In the genomic region with DNA sequence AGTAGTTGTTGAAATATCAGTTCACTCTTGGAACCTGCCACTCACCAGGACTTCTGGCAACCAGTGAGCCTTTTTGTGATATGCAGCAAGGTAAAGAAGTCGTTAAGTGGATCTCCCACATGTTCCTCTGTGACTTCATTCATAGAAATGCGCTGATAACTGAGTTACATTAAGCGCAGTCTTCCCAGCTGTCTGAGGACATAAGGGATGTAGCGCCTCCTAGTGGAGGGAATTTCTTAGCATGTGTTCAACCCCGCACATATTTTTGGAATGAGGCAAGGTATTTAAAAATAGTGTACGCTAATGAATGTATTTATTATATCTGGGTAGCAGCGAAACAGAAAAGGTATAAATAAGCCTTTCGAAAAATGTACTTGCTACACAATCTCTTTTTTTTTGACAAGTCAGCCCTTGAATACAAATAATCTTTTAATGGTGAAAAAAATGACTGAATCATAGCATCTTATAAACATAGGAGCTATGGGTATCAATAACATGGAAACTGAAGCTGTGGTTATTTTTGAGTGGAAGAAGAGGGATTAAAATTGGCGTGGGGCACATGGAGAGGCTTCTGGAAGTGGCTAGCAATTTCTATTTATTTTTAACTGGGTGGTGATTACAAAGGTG, we compare ENCODE assay signal across 8 cellular contexts. TPM values are rescaled to one million over a fixed set of nuclear protein-coding genes. Genes with fewer than 3 reads are reported as not detected.
DNase-seq lines count a peak whose midpoint lies in the region; ATAC-seq and TF ChIP-seq lines count a peak whose summit lies in the region.

No MANE protein-coding gene starts in this region.

- CTCF ChIA-PET in AG04449 (lab: Yijun Ruan, JAX) = interaction anchor here (0.7 to 7.4 kb wide), 43 partner anchors 9 to 366 kb away, joined by 3 to 78 read pairs (median 4); no protein-coding TSS in a partner anchor

- DNase-seq in AG04449 (ENCODE audit: low read depth, low spot score) (peak; percentile 90), NCI-H226 (peak; percentile 91), fibroblast of villous mesenchyme (ENCODE audit: low read depth) (peak; percentile 96), non-pigmented ciliary epithelial cell (ENCODE audit: low read depth) (peak; percentile 96), DMS79 (lab: John Stamatoyannopoulos, UW) (no peak)
- peak; percentile 4 to 6 for DNase-seq in activated CD4-positive, alpha-beta T cell treated with anti-CD3 and anti-CD28 coated beads for 4 hours

- H3K4me3 ChIP-seq in AG04449 (ENCODE audit: low read depth, low read length) = no peak overlapping the region
- H3K4me3 ChIP-seq in GM12875 (ENCODE audit: low read depth, low read length) = no peak overlapping the region
- H3K4me3 ChIP-seq in fibroblast of villous mesenchyme (ENCODE audit: low read depth, low read length) = no peak overlapping the region

- TF ChIP-seq CTCF in AG04449 (IDR thresholded peaks at IDR 0.05; ENCODE audit: insufficient read depth, low read length, missing control alignments) (peak; percentile 59), GM12875 (IDR thresholded peaks at IDR 0.05; ENCODE audit: borderline replicate concordance, insufficient read depth, low read depth, low read length) (peak; percentile 70), fibroblast of villous mesenchyme (IDR thresholded peaks at IDR 0.05; ENCODE audit: insufficient read depth, low read depth, low read length) (peak; percentile 78)

- POLR2A ChIA-PET in AG04449 (lab: Yijun Ruan, JAX) = interaction anchor here (0.8 to 1.4 kb wide), 3 partner anchors 38 to 244 kb away, joined by 3 to 8 read pairs (median 3); a partner anchor contains a TSS

- peak; percentile 84 for ATAC-seq in HG03378 (IDR thresholded peaks at IDR 0.05; ENCODE audit: unreplicated experiment)

RNA-seq across cellular contexts. Expression of a gene that starts 38.0 kb away (rescaled TPM):
- 24.5 and 31.5 TPM in 2 replicates for total RNA-seq in fibroblast of villous mesenchyme
